Comparison of ENCODE assay signal across 1 cellular context in the genomic region with DNA sequence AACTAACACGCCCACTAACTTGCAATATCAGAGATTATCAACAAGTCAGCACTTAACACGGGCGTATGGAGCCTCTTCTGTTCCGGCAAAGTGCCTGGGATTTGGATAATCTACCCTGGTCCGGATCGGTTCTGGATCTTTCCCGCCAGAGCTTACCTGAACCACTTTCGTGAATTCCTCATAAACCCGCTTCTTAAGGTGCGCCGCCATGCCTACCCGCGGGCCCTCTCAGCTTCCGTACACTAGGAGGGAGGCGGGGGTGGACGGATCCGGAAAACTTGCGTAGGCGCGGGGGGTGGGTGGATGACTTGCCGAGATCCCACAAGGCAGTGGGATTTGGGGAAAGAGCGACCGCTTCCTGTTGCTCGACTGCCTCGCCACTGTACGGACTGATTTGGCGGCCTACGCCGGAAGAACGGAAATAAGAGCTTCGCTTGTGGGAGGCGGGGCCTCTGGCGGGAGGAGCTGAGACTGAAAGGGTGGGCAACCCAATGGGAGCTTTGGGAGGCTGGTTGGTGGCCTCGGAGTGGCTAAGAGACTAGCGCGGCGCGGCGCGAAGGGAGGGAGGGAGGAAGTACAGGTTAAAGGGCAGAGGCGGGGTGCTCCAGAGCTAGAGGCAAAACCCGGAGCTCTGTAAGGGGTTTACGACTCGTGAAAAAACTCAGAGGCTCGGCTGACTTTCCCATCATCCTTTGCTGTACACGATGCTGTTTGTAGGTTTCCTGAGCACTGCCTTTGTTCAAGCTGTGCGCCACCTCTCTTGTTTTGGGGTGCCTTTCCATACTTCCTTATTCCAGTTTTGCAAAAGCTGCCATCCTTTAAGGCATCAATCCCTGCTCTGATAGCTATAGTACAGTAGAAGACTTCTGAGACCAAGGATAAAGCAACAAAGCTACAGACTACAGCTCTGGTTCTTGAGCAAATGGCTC.
TF ChIP-seq lines count a peak whose summit lies in the region.

A gene with protein sequence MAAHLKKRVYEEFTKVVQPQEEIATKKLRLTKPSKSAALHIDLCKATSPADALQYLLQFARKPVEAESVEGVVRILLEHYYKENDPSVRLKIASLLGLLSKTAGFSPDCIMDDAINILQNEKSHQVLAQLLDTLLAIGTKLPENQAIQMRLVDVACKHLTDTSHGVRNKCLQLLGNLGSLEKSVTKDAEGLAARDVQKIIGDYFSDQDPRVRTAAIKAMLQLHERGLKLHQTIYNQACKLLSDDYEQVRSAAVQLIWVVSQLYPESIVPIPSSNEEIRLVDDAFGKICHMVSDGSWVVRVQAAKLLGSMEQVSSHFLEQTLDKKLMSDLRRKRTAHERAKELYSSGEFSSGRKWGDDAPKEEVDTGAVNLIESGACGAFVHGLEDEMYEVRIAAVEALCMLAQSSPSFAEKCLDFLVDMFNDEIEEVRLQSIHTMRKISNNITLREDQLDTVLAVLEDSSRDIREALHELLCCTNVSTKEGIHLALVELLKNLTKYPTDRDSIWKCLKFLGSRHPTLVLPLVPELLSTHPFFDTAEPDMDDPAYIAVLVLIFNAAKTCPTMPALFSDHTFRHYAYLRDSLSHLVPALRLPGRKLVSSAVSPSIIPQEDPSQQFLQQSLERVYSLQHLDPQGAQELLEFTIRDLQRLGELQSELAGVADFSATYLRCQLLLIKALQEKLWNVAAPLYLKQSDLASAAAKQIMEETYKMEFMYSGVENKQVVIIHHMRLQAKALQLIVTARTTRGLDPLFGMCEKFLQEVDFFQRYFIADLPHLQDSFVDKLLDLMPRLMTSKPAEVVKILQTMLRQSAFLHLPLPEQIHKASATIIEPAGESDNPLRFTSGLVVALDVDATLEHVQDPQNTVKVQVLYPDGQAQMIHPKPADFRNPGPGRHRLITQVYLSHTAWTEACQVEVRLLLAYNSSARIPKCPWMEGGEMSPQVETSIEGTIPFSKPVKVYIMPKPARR (minus strand): TSS at position 235 of the 929 bp plus-strand sequence. CDS start 25 bp downstream, at position 210.

TF ChIP-seq in HepG2, 621 proteins besides CTCF, POLR2A, EP300 and RAD21 (continued from another document and continues in another):
- TF ChIP-seq MLXIP (CRISPR knock-in tag; IDR thresholded peaks at IDR 0.05; ENCODE audit: borderline replicate concordance), result no peak
- peak; percentile 72; the same call in 1 of the 2 replicates for TF ChIP-seq DR1 (CRISPR knock-in tag; IDR thresholded peaks at IDR 0.05)
- TF ChIP-seq PRMT3 (CRISPR knock-in tag; IDR thresholded peaks at IDR 0.05; ENCODE audit: borderline replicate concordance, low read depth), result no peak
- TF ChIP-seq KLF6 (CRISPR knock-in tag; IDR thresholded peaks at IDR 0.05), result no peak
- TF ChIP-seq FOXP1 (IDR thresholded peaks at IDR 0.05), result peak; percentile 37; the same call in 1 of the 2 replicates
- TF ChIP-seq FOXP1 (CRISPR knock-in tag; IDR thresholded peaks at IDR 0.05), result no peak
- no peak for TF ChIP-seq NPAS2 (CRISPR knock-in tag; IDR thresholded peaks at IDR 0.05; ENCODE audit: borderline replicate concordance)
- TF ChIP-seq, protein P1, sequence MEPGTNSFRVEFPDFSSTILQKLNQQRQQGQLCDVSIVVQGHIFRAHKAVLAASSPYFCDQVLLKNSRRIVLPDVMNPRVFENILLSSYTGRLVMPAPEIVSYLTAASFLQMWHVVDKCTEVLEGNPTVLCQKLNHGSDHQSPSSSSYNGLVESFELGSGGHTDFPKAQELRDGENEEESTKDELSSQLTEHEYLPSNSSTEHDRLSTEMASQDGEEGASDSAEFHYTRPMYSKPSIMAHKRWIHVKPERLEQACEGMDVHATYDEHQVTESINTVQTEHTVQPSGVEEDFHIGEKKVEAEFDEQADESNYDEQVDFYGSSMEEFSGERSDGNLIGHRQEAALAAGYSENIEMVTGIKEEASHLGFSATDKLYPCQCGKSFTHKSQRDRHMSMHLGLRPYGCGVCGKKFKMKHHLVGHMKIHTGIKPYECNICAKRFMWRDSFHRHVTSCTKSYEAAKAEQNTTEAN (CRISPR knock-in tag; conservative IDR thresholded peaks at IDR 0.05), result peak; percentile 48
- no peak for TF ChIP-seq PLSCR1 (CRISPR knock-in tag; IDR thresholded peaks at IDR 0.05; ENCODE audit: borderline replicate concordance)
- no peak for TF ChIP-seq TRAFD1 (CRISPR knock-in tag; IDR thresholded peaks at IDR 0.05; ENCODE audit: borderline replicate concordance)
- 0 out of 2 replicates have a peak, but pooled peaks have one; percentile 13 for TF ChIP-seq ZNF24 (IDR thresholded peaks at IDR 0.05)
- TF ChIP-seq, protein P2, sequence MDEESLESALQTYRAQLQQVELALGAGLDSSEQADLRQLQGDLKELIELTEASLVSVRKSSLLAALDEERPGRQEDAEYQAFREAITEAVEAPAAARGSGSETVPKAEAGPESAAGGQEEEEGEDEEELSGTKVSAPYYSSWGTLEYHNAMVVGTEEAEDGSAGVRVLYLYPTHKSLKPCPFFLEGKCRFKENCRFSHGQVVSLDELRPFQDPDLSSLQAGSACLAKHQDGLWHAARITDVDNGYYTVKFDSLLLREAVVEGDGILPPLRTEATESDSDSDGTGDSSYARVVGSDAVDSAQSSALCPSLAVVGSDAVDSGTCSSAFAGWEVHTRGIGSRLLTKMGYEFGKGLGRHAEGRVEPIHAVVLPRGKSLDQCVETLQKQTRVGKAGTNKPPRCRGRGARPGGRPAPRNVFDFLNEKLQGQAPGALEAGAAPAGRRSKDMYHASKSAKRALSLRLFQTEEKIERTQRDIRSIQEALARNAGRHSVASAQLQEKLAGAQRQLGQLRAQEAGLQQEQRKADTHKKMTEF (CRISPR knock-in tag; IDR thresholded peaks at IDR 0.05), result peak; percentile 95
- no peak for TF ChIP-seq ZBTB8A (CRISPR knock-in tag; IDR thresholded peaks at IDR 0.05; ENCODE audit: borderline replicate concordance, low read depth)
- TF ChIP-seq TAF1 (CRISPR knock-in tag; IDR thresholded peaks at IDR 0.05), result peak; percentile 60
- TF ChIP-seq HCFC1 (IDR thresholded peaks at IDR 0.05; ENCODE audit: low read depth, low read length), result peak; percentile 40
- TF ChIP-seq PAX8 (CRISPR knock-in tag; IDR thresholded peaks at IDR 0.05; ENCODE audit: borderline replicate concordance), result no peak
- TF ChIP-seq HOXA9 (CRISPR knock-in tag; IDR thresholded peaks at IDR 0.05; ENCODE audit: borderline replicate concordance), result no peak
- TF ChIP-seq E2F1 (CRISPR knock-in tag; IDR thresholded peaks at IDR 0.05), result peak; percentile 59; the same call in 1 of the 2 replicates
- TF ChIP-seq CCAR2 (optimal IDR thresholded peaks at IDR 0.05; ENCODE audit: low read depth, low read length), result no peak
- TF ChIP-seq ZNF180 (CRISPR knock-in tag; IDR thresholded peaks at IDR 0.05; ENCODE audit: borderline replicate concordance, low read depth), result no peak
- no peak for TF ChIP-seq TAF15 (IDR thresholded peaks at IDR 0.05; ENCODE audit: low read depth, low read length, poor library complexity, severe bottlenecking)
- no peak for TF ChIP-seq ZNF777 (CRISPR knock-in tag; IDR thresholded peaks at IDR 0.05)
- TF ChIP-seq ZNF432 (CRISPR knock-in tag; IDR thresholded peaks at IDR 0.05; ENCODE audit: borderline replicate concordance), result no peak
- TF ChIP-seq, protein P3, sequence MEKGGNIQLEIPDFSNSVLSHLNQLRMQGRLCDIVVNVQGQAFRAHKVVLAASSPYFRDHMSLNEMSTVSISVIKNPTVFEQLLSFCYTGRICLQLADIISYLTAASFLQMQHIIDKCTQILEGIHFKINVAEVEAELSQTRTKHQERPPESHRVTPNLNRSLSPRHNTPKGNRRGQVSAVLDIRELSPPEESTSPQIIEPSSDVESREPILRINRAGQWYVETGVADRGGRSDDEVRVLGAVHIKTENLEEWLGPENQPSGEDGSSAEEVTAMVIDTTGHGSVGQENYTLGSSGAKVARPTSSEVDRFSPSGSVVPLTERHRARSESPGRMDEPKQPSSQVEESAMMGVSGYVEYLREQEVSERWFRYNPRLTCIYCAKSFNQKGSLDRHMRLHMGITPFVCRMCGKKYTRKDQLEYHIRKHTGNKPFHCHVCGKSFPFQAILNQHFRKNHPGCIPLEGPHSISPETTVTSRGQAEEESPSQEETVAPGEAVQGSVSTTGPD (CRISPR knock-in tag; IDR thresholded peaks at IDR 0.05), result no peak
- peak; percentile 37; the same call in 1 of the 2 replicates for TF ChIP-seq MEF2D (CRISPR knock-in tag; IDR thresholded peaks at IDR 0.05)
- TF ChIP-seq SRSF9 (IDR thresholded peaks at IDR 0.05; ENCODE audit: borderline replicate concordance, insufficient read depth, low read depth, low read length, poor library complexity, severe bottlenecking), result no peak
- TF ChIP-seq, protein P4, sequence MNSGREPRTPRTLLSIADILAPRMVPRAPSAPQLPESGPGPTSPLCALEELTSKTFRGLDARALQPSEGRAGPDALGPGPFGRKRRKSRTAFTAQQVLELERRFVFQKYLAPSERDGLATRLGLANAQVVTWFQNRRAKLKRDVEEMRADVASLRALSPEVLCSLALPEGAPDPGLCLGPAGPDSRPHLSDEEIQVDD (CRISPR knock-in tag; IDR thresholded peaks at IDR 0.05; ENCODE audit: borderline replicate concordance), result no peak
- TF ChIP-seq, protein P5, sequence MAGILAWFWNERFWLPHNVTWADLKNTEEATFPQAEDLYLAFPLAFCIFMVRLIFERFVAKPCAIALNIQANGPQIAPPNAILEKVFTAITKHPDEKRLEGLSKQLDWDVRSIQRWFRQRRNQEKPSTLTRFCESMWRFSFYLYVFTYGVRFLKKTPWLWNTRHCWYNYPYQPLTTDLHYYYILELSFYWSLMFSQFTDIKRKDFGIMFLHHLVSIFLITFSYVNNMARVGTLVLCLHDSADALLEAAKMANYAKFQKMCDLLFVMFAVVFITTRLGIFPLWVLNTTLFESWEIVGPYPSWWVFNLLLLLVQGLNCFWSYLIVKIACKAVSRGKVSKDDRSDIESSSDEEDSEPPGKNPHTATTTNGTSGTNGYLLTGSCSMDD (CRISPR knock-in tag; IDR thresholded peaks at IDR 0.05), result no peak
- TF ChIP-seq, protein P6, sequence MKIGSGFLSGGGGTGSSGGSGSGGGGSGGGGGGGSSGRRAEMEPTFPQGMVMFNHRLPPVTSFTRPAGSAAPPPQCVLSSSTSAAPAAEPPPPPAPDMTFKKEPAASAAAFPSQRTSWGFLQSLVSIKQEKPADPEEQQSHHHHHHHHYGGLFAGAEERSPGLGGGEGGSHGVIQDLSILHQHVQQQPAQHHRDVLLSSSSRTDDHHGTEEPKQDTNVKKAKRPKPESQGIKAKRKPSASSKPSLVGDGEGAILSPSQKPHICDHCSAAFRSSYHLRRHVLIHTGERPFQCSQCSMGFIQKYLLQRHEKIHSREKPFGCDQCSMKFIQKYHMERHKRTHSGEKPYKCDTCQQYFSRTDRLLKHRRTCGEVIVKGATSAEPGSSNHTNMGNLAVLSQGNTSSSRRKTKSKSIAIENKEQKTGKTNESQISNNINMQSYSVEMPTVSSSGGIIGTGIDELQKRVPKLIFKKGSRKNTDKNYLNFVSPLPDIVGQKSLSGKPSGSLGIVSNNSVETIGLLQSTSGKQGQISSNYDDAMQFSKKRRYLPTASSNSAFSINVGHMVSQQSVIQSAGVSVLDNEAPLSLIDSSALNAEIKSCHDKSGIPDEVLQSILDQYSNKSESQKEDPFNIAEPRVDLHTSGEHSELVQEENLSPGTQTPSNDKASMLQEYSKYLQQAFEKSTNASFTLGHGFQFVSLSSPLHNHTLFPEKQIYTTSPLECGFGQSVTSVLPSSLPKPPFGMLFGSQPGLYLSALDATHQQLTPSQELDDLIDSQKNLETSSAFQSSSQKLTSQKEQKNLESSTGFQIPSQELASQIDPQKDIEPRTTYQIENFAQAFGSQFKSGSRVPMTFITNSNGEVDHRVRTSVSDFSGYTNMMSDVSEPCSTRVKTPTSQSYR (CRISPR knock-in tag; IDR thresholded peaks at IDR 0.05; ENCODE audit: borderline replicate concordance), result peak; percentile 85; the same call in 1 of the 2 replicates
- no peak for TF ChIP-seq ZNF589 (CRISPR knock-in tag; conservative IDR thresholded peaks at IDR 0.05)
- TF ChIP-seq ZNF235 (CRISPR knock-in tag; IDR thresholded peaks at IDR 0.05; ENCODE audit: borderline replicate concordance), result no peak
- TF ChIP-seq ZNF563 (CRISPR knock-in tag; IDR thresholded peaks at IDR 0.05), result no peak
- TF ChIP-seq HNF4G (IDR thresholded peaks at IDR 0.05; ENCODE audit: borderline replicate concordance, low read depth, low read length), result peak; percentile 68; the same call in 1 of the 2 replicates
- no peak for TF ChIP-seq HNF4G (CRISPR knock-in tag; IDR thresholded peaks at IDR 0.05; ENCODE audit: borderline replicate concordance, low read depth)
